In the genomic region with DNA sequence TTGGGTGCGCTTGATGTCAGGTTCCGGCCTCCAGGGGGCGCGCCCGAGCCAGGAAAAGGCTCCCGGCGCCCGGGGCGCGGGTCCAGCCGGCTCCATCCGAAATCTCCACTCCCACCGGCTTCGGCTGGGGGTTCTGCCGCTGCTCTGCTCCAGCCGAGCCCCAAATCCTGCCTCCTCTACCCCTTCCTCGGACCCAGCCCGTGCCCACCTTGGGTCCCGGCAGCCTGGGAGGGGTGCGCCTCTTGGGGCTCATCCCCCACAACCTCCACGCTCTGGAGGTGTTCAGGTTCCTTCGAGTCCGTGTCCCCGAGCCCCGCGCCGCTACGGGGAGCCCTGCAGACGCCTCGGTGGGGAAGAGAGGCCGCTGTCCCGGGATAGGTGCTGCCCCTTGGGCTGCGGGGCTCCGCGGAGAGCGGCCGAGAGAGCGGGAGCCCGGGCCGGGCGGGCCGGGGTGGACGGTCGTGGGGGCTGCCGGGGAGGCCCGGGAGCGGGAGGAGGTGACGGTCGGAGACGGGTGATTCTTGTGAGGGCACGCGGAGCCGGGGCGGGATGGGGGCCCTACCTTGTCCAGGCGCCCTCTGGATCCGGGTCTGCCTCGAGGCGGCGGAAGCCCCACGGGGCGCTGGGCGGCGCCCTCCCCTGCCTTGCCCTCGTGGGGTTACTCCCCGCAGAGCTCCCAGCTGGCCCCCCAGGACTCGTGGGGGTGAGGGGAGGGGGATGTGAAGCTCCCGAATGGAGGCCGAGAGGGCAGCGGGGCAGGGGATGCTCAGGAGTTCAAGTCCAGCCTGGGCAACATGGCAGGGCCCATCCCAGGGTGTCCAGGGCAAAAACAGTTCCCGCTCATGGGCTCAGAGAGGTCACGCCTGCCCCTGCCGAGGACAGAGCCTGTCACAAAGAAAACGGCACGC, we compare ENCODE assay signal across 9 cellular contexts. TPM values are rescaled to one million over a fixed set of nuclear protein-coding genes. Genes with fewer than 3 reads are reported as not detected.
DNase-seq lines count a peak whose midpoint lies in the region; ATAC-seq and TF ChIP-seq lines count a peak whose summit lies in the region.
"Had no signal": no experiment of that assay in that cellular context is flagged by ENCODE, and none has a peak within 500 bp of the region (broad histone marks: within the 10 kb centered on the region; RNA-seq: fewer than 3 reads in every experiment).

No MANE protein-coding gene starts in this region.

- no peaks in the 10 kb centered on the region for H3K4me1 Mint-ChIP-seq in Caco-2 (ENCODE audit: low read depth, unreplicated experiment)
- H3K4me1 Mint-ChIP-seq in nephron: no peaks in the 10 kb centered on the region

- no peaks in the 10 kb centered on the region for H3K36me3 Mint-ChIP-seq in Caco-2 (ENCODE audit: insufficient read depth, unreplicated experiment)
- no peaks in the 10 kb centered on the region for H3K36me3 Mint-ChIP-seq in nephron (ENCODE audit: low read depth)

- CTCF ChIA-PET in Caco-2 (lab: Charles Lee) (no interaction called here), HEK293 (lab: Yijun Ruan, JAX) (interaction anchor here (0.5 to 1.2 kb wide), 2 partner anchors 41 to 129 kb away, joined by 6 read pairs; no protein-coding TSS in a partner anchor)

- intact Hi-C loops in Caco-2 (cut with micrococcal nuclease; ENCODE audit: unreplicated experiment): no loop called here

- POLR2A ChIA-PET in Caco-2 (lab: Charles Lee) (interaction anchor here (0.5 kb wide), 1 partner anchor 44 kb away, joined by 3 read pairs; no protein-coding TSS in a partner anchor), HEK293 (lab: Yijun Ruan, JAX) (interaction anchor here (0.6 kb wide), 1 partner anchor 176 kb away, joined by 6 read pairs; no protein-coding TSS in a partner anchor)

- H3K4me3 ChIP-seq in Caco-2 (ENCODE audit: low read depth, low read length) (no peak overlapping the region), HEK293 (ENCODE audit: low read depth, low read length) (peak overlapping the region; percentile 41), fibroblast of pulmonary artery (replicated peaks; ENCODE audit: low read depth, low read length) (peak overlapping the region; percentile 63)

- DNase-seq in Caco-2 (peak; percentile 74 to 87), OCI-M2 (lab: John Stamatoyannopoulos, UW; ENCODE audit: unreplicated experiment) (peak; percentile 33), activated T-helper 1 cell treated with Interleukin-2 at 50 U/mL for 16 hours (ENCODE audit: low read depth) (peak; percentile 68), fibroblast of pulmonary artery (ENCODE audit: low read depth) (peak; percentile 66), SW480 (ENCODE audit: low spot score) (no peak)
- DNase-seq in stimulated activated naive CD8-positive, alpha-beta T cell treated with anti-CD3 and anti-CD28 coated beads, Interleukin-15, Interleukin-2, amounts not matched to agents 100 U/mL and 50 U/mL, for 24 hours: peak; percentile 88

- H3K9me3 Mint-ChIP-seq in Caco-2 (ENCODE audit: unreplicated experiment): no peaks in the 10 kb centered on the region
- H3K9me3 Mint-ChIP-seq in nephron: no peaks in the 10 kb centered on the region

- H3K9me3 ChIP-seq in Caco-2: no peaks in the 10 kb centered on the region
- H3K9me3 ChIP-seq in HEK293 (ENCODE audit: control insufficient read depth, insufficient read depth, low read depth, low read length): no peaks in the 10 kb centered on the region

- no peaks in the 10 kb centered on the region for H3K27me3 Mint-ChIP-seq in Caco-2 (ENCODE audit: insufficient read depth, unreplicated experiment)
- H3K27me3 Mint-ChIP-seq in nephron (ENCODE audit: low read depth): peaks cover 19% of the 10 kb centered on the region

- TF ChIP-seq CTCF in Caco-2 (IDR thresholded peaks at IDR 0.05; ENCODE audit: insufficient read depth in 1 of 2, low read depth in 1 of 2, low read length in 1 of 2, severe bottlenecking in 1 of 2, unreplicated experiment in 1 of 2) (peak; percentile 81 to 84), HEK293 (tag by site-specific recombination; IDR thresholded peaks at IDR 0.05) (peak; percentile 77), fibroblast of pulmonary artery (IDR thresholded peaks at IDR 0.05; ENCODE audit: low read length, missing control alignments) (peak; percentile 56), nephron (IDR thresholded peaks at IDR 0.05; ENCODE audit: unreplicated experiment in 3 of 3) (peak; percentile 86 to 90 (median 89))

- H3K4me3 Mint-ChIP-seq in Caco-2 (ENCODE audit: unreplicated experiment): no peak overlapping the region
- H3K4me3 Mint-ChIP-seq in nephron: peak overlapping the region; percentile 40 to 66 (median 56)

- no peak overlapping the region for H3K27ac Mint-ChIP-seq in Caco-2 (ENCODE audit: unreplicated experiment)
- H3K27ac Mint-ChIP-seq in nephron: no peak overlapping the region

- H3K36me3 ChIP-seq in Caco-2 (ENCODE audit: control insufficient read depth, insufficient read depth, low read length) (no peaks in the 10 kb centered on the region), HEK293 (ENCODE audit: control insufficient read depth in 2 of 2, insufficient read depth in 1 of 2, low read length in 2 of 2) (no peaks in the 10 kb centered on the region)

- no TSS peak for BruUV-seq in Caco-2 (replicated peaks; lab: Mats Ljungman, UMichigan)

- no peaks in the 10 kb centered on the region for H3K27me3 ChIP-seq in Caco-2 (replicated peaks; ENCODE audit: control insufficient read depth, insufficient read depth, low read length)

- peak; percentile 75 for ATAC-seq in stimulated activated naive CD8-positive, alpha-beta T cell treated with anti-CD3 and anti-CD28 coated beads, Interleukin-15, Interleukin-2, amounts not matched to agents 100 U/mL and 50 U/mL, for 24 hours

- H3K27ac ChIP-seq in HEK293 (ENCODE audit: extremely low read depth, low read depth, low read length): peak overlapping the region; percentile 39; the same call in 1 of the 2 replicates
- H3K27ac ChIP-seq: epithelial cell of prostate had no signal

- H3K4me1 ChIP-seq in Caco-2 (no peaks in the 10 kb centered on the region), HEK293 (ENCODE audit: control insufficient read depth, insufficient read depth, low read length) (no peaks in the 10 kb centered on the region)

TF ChIP-seq in HEK293, 187 proteins besides CTCF, POLR2A, EP300 and RAD21 (continues in another document):
- TF ChIP-seq, protein P1, sequence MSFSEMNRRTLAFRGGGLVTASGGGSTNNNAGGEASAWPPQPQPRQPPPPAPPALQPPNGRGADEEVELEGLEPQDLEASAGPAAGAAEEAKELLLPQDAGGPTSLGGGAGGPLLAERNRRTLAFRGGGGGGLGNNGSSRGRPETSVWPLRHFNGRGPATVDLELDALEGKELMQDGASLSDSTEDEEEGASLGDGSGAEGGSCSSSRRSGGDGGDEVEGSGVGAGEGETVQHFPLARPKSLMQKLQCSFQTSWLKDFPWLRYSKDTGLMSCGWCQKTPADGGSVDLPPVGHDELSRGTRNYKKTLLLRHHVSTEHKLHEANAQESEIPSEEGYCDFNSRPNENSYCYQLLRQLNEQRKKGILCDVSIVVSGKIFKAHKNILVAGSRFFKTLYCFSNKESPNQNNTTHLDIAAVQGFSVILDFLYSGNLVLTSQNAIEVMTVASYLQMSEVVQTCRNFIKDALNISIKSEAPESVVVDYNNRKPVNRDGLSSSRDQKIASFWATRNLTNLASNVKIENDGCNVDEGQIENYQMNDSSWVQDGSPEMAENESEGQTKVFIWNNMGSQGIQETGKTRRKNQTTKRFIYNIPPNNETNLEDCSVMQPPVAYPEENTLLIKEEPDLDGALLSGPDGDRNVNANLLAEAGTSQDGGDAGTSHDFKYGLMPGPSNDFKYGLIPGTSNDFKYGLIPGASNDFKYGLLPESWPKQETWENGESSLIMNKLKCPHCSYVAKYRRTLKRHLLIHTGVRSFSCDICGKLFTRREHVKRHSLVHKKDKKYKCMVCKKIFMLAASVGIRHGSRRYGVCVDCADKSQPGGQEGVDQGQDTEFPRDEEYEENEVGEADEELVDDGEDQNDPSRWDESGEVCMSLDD (tag by site-specific recombination; IDR thresholded peaks at IDR 0.05): peak; percentile 68; the same call in 1 of the 2 replicates
- TF ChIP-seq ZFP69B (tag by site-specific recombination; IDR thresholded peaks at IDR 0.05) (no peak), ZNF2 (tag by site-specific recombination; IDR thresholded peaks at IDR 0.05) (0 out of 2 replicates have a peak, but pooled peaks have one; percentile 2), ZNF571 (tag by site-specific recombination; IDR thresholded peaks at IDR 0.05) (no peak), ZEB2 (tag by site-specific recombination; IDR thresholded peaks at IDR 0.05) (0 out of 2 replicates have a peak, but pooled peaks have one; percentile 42), ZNF514 (tag by site-specific recombination; IDR thresholded peaks at IDR 0.05) (no peak), ZNF239 (tag by site-specific recombination; IDR thresholded peaks at IDR 0.05) (no peak)
- TF ChIP-seq, protein P2, sequence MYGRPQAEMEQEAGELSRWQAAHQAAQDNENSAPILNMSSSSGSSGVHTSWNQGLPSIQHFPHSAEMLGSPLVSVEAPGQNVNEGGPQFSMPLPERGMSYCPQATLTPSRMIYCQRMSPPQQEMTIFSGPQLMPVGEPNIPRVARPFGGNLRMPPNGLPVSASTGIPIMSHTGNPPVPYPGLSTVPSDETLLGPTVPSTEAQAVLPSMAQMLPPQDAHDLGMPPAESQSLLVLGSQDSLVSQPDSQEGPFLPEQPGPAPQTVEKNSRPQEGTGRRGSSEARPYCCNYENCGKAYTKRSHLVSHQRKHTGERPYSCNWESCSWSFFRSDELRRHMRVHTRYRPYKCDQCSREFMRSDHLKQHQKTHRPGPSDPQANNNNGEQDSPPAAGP (tag by site-specific recombination; IDR thresholded peaks at IDR 0.05): no peak

RNA-seq across cellular contexts. Expression of gene CYB5R3, which starts 13.2 kb away (rescaled TPM):
- 120 and 130 TPM in 2 replicates for total RNA-seq in Caco-2 (2022)

RNA-seq across cellular contexts. Expression of gene ATP5MGL, which starts 22.0 kb away (rescaled TPM):
- 0.79 and 0.97 TPM in 2 replicates for total RNA-seq in Caco-2 (2022)

RNA-seq across cellular contexts. Expression of gene POLDIP3, which starts 47.7 kb away (rescaled TPM):
- 70.0 and 70.8 TPM in 2 replicates for total RNA-seq in Caco-2 (2022)

RNA-seq across cellular contexts. Expression of gene A4GALT, which starts 58.3 kb away (rescaled TPM):
- 12.7 and 16.2 TPM in 2 replicates for total RNA-seq in Caco-2 (2022)
